18 cellular contexts compared by ENCODE assay signal in the genomic region with DNA sequence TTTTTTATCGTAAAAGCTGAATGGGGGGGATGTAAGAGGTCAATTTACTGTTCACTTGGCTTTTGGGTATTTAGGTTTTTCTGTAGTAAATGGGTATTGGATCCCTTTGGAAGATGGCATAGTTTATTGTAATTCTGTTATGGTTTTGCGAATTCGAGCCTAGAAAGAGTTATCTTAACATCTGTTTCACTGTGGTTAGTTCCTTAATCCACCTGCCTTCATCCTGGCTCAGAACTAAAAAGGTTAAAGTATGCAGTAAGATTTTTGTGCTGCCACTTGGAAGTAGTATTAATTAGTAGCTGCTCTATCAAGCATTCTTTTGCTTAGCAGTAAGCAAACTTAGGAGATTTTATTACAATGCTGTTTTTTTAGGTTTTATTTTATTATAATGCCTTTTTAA.
DNase-seq lines count a peak whose midpoint lies in the region; TF ChIP-seq lines count a peak whose summit lies in the region.
"Had no signal": no experiment of that assay in that cellular context is flagged by ENCODE, and none has a peak within 500 bp of the region (broad histone marks: within the 10 kb centered on the region; RNA-seq: fewer than 3 reads in every experiment).

No MANE protein-coding gene starts in this region.

- peaks cover 95% of the 10 kb centered on the region for H3K79me2 ChIP-seq in hepatocyte

- H3K27ac ChIP-seq in KOPT-K1 (ENCODE audit: low read depth, low read length, poor library complexity, severe bottlenecking) (peak overlapping the region; percentile 52), hepatocyte (no peak overlapping the region)
- H3K27ac ChIP-seq: HL-60 had no signal

- DNase-seq in amniotic epithelial cell (ENCODE audit: low read depth) (peak; percentile 32), myocyte (ENCODE audit: low read depth) (peak; percentile 2), hepatocyte (ENCODE audit: low spot score) (no peak), SIG-M5 treated with dmso at 0.1 percent for 504 hours (lab: John Stamatoyannopoulos, UW; ENCODE audit: unreplicated experiment) (no peak), SKM-1 treated with dmso at 0.1 percent for 144 hours (lab: John Stamatoyannopoulos, UW; ENCODE audit: unreplicated experiment) (no peak)
- DNase-seq: ACHN; BE2C; C1 segment of cervical spinal cord; CD4-positive, CD25-positive, alpha-beta regulatory T cell; CD8-positive, alpha-beta memory T cell; COR-L47; DMS 273 treated with DMSO at 0.1 percent for 48 hours; GDM1; GOT3; H7; HFFc6 had no signal

- H3K9me2 ChIP-seq in hepatocyte (replicated peaks; ENCODE audit: insufficient read depth), result no peaks in the 10 kb centered on the region

- H3K9me3 ChIP-seq in KOPT-K1 (ENCODE audit: insufficient read depth, low read length, poor library complexity, severe bottlenecking), result peaks cover 33% of the 10 kb centered on the region
- H3K9me3 ChIP-seq in hepatocyte (ENCODE audit: low read depth), result peaks cover 6% of the 10 kb centered on the region

- TF ChIP-seq CTCF in hepatocyte (IDR thresholded peaks at IDR 0.05; ENCODE audit: poor library complexity), result no peak

- no peak overlapping the region for H2AFZ ChIP-seq in hepatocyte

- H3K36me3 ChIP-seq in KOPT-K1 (ENCODE audit: insufficient read depth, low read length), result peaks cover 20% of the 10 kb centered on the region
- no peaks in the 10 kb centered on the region for H3K36me3 ChIP-seq in hepatocyte (replicated peaks; ENCODE audit: insufficient read depth, low read depth)

- peaks cover 39% of the 10 kb centered on the region for H4K20me1 ChIP-seq in hepatocyte (ENCODE audit: insufficient read depth, poor library complexity, severe bottlenecking)

- WGBS in hepatocyte (ENCODE audit: low lambda C conversion rate, missing lambda C conversion rate), result 75% methylated on average over 3 of the region's 3 CpGs

- H3K4me2 ChIP-seq in hepatocyte, result no peak overlapping the region

- H3K4me1 ChIP-seq in hepatocyte (ENCODE audit: insufficient read depth), result no peaks in the 10 kb centered on the region
- H3K4me1 ChIP-seq: BE2C had no signal

- H3K4me3 ChIP-seq in hepatocyte, result no peak overlapping the region

- no peaks in the 10 kb centered on the region for H3K27me3 ChIP-seq in hepatocyte
- H3K27me3 ChIP-seq: BE2C had no signal

Comparison
In these comparisons a context has a peak if more than half of its experiments do, and no peak if none do; other contexts are left out.
1. DNase-seq: peak in amniotic epithelial cell (single experiment) and myocyte (single experiment); none in hepatocyte (single experiment), SIG-M5 treated with dmso at 0.1 percent for 504 hours (single experiment) and SKM-1 treated with dmso at 0.1 percent for 144 hours (single experiment).